In the genomic region with DNA sequence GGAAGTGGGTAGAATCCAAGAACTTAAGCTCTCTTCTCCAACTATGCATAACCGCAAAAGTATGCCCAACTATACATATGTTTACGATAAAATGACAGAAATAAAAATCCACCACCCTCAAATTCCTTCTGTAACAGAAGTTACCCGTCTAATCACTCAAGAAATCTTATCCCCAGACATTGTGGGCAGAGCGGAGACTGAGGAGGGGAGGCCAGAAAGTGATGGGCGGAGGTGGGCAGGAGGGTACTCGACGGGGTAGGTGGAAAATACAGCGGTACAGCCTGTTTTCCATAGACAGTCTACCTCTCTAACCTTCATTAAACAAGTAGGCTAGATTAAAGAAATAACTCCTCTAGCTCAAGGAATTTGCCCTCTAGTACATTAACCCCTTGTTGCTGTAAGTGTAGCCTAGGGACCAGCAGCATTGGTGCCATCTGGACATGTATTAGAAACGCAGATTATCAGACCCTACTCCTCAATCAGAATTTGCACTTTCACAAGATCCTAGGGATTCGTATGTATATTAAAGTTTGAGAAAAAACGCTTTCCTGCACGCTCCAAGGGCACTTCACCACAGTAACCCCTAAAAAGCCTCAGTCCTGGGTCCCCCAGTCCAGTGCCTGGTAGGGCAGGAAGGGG, we compare ENCODE assay signal across 8 cellular contexts. TPM values are rescaled to one million over a fixed set of nuclear protein-coding genes. Genes with fewer than 3 reads are reported as not detected.
DNase-seq lines count a peak whose midpoint lies in the region; ATAC-seq and TF ChIP-seq lines count a peak whose summit lies in the region.

No MANE protein-coding gene starts in this region.

- peaks cover 18% of the 10 kb centered on the region for H3K4me1 ChIP-seq in SJSA1 (replicated peaks)
- peaks cover 16 to 43% (median 33%) of the 10 kb centered on the region in 6 donors for H3K4me1 ChIP-seq in spleen

- H3K4me3 ChIP-seq in SJSA1, result peak overlapping the region; percentile 92
- H3K4me3 ChIP-seq in fibroblast of villous mesenchyme (ENCODE audit: low read depth, low read length), result peak overlapping the region; percentile 93
- peak overlapping the region; percentile 56 to 85 (median 78) for H3K4me3 ChIP-seq in spleen

- peaks cover 20% of the 10 kb centered on the region for H3K4me1 Mint-ChIP-seq in activated CD4-positive, alpha-beta T cell treated with anti-CD3 and anti-CD28 coated beads, Interleukin-2, amount 10 ng/mL, durations not matched to agents 24 days and 14 days

- TF ChIP-seq CTCF in fibroblast of villous mesenchyme (IDR thresholded peaks at IDR 0.05; ENCODE audit: insufficient read depth, low read depth, low read length), result no peak
- TF ChIP-seq CTCF in spleen (IDR thresholded peaks at IDR 0.05 in 8 of 11, conservative IDR thresholded peaks at IDR 0.05 in 3 of 11), result no peak

- TF ChIP-seq POLR2A in spleen (IDR thresholded peaks at IDR 0.05), result no peak

- H3K27me3 ChIP-seq in SJSA1 (replicated peaks) (no peaks in the 10 kb centered on the region), spleen (replicated peaks in 1 of 7) (no peaks in the 10 kb centered on the region)

- H3K27ac Mint-ChIP-seq in activated CD4-positive, alpha-beta T cell treated with anti-CD3 and anti-CD28 coated beads, Interleukin-2, amount 10 ng/mL, durations not matched to agents 24 days and 14 days, result peak overlapping the region; percentile 99

- no peak for DNase-seq in activated CD4-positive, alpha-beta T cell treated with anti-CD3 and anti-CD28 coated beads, Interleukin-2, amount 10 ng/mL, durations not matched to agents 24 days and 14 days
- no peak for DNase-seq in activated CD4-positive, alpha-beta T cell treated with anti-CD3 and anti-CD28 coated beads, Interleukin-2, amount 50 U/mL, for 4 hours
- DNase-seq in SJSA1 (ENCODE audit: low read depth in 1 of 2, low spot score in 2 of 2) (no peak), fibroblast of villous mesenchyme (ENCODE audit: low read depth) (no peak), spleen (no peak), epidermal melanocyte (ENCODE audit: insufficient read length, low spot score) (no peak)
- DNase-seq in activated CD4-positive, alpha-beta T cell treated with anti-CD3 and anti-CD28 coated beads, Interleukin-2, amount 50 U/mL, for 48 hours, result no peak

- peaks cover 3% of the 10 kb centered on the region for H3K36me3 Mint-ChIP-seq in activated CD4-positive, alpha-beta T cell treated with anti-CD3 and anti-CD28 coated beads, Interleukin-2, amount 10 ng/mL, durations not matched to agents 24 days and 14 days (ENCODE audit: low read depth)

- 42 to 54% (median 48%) methylated on average over 12 of the region's 12 CpGs for whole genome bisulfite sequencing in spleen, 5 donors

- peaks cover 5% of the 10 kb centered on the region for H3K36me3 ChIP-seq in SJSA1
- H3K36me3 ChIP-seq in spleen, result no peaks in the 10 kb centered on the region

- H3K9me3 Mint-ChIP-seq in activated CD4-positive, alpha-beta T cell treated with anti-CD3 and anti-CD28 coated beads, Interleukin-2, amount 10 ng/mL, durations not matched to agents 24 days and 14 days, result no peaks in the 10 kb centered on the region

- ATAC-seq in HG02798 (IDR thresholded peaks at IDR 0.05; ENCODE audit: poor library complexity, unreplicated experiment), result peak; percentile 6

- H3K27me3 Mint-ChIP-seq in activated CD4-positive, alpha-beta T cell treated with anti-CD3 and anti-CD28 coated beads, Interleukin-2, amount 10 ng/mL, durations not matched to agents 24 days and 14 days, result no peaks in the 10 kb centered on the region

- peak overlapping the region; percentile 81; the same call in 1 of the 2 replicates for H3K27ac ChIP-seq in SJSA1
- H3K27ac ChIP-seq in spleen, result peak overlapping the region; percentile 85 to 100 (median 97)

- intact Hi-C loops in activated CD4-positive, alpha-beta T cell treated with anti-CD3 and anti-CD28 coated beads, Interleukin-2, amount 10 ng/mL, durations not matched to agents 24 days and 14 days (cut with micrococcal nuclease), result loop anchor here (5.0 kb wide), 2 partner anchors 66 to 1796 kb away; partner anchors contain the start of gene WASHC3
- intact Hi-C loops in spleen (cut with DNase I; ENCODE audit: low total_unique reads), result loop anchor here (5.0 kb wide), 1 partner anchor 59 kb away; no protein-coding TSS in a partner anchor

- H3K9me3 ChIP-seq in SJSA1 (replicated peaks) (no peaks in the 10 kb centered on the region), spleen (no peaks in the 10 kb centered on the region)

- peak overlapping the region; percentile 98 for H3K4me3 Mint-ChIP-seq in activated CD4-positive, alpha-beta T cell treated with anti-CD3 and anti-CD28 coated beads, Interleukin-2, amount 10 ng/mL, durations not matched to agents 24 days and 14 days

RNA-seq across cellular contexts. Expression of gene DEPDC4, which starts 0.6 kb away (rescaled TPM):
- total RNA-seq in activated CD4-positive, alpha-beta T cell treated with anti-CD3 and anti-CD28 coated beads, Interleukin-2, amount 10 ng/mL, durations not matched to agents 24 days and 14 days, result 1.3 and 2.9 TPM in 2 replicates
- 1.9 and 2.5 TPM in 2 replicates for total RNA-seq in SJSA1 (2014; rRNA removed; shearing (Covaris generic))
- total RNA-seq in fibroblast of villous mesenchyme (0.64 and 1.7 TPM in 2 replicates), spleen (1 to 10 TPM in 1 of 7 donors, under 1 TPM in 4, not detected in 2; 0.26 to 1.4 (median 0.73) TPM)
- under 1 TPM; 0.22 to 0.64 (median 0.24) TPM for polyA plus RNA-seq in spleen

RNA-seq across cellular contexts. Expression of gene SCYL2, which starts 0.7 kb away (rescaled TPM):
- total RNA-seq in activated CD4-positive, alpha-beta T cell treated with anti-CD3 and anti-CD28 coated beads, Interleukin-2, amount 10 ng/mL, durations not matched to agents 24 days and 14 days, result 31.1 and 34.8 TPM in 2 replicates
- 46.8 and 54.9 TPM in 2 replicates for total RNA-seq in SJSA1 (2014; rRNA removed; shearing (Covaris generic))
- 58.6 and 76.0 TPM in 2 replicates for total RNA-seq in fibroblast of villous mesenchyme
- total RNA-seq in spleen, result 10 to 100 TPM; 35.8 to 72.4 (median 48.7) TPM
- polyA plus RNA-seq in spleen, result 10 to 100 TPM in 1 of 3 donors, 1 to 10 TPM in 2; 8.4 to 10.9 (median 9.5) TPM
